In the genomic region with DNA sequence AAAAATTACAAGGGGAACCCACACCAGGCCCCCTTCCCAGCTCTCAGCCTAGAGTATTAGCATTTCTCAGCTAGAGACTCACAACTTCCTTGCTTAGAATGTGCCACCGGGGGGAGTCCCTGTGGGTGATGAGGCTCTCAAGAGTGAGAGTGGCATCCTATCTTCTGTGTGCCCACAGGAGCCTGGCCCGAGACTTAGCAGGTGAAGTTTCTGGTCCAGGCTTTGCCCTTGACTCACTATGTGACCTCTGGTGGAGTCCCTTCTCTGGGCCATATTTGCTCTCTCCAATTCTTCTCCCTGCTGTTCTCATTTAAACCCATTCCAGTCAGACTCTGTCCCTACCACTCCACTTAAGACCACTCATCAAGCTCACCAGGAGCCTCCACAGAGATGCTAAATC, we compare ENCODE assay signal across 25 cellular contexts.
"Had no signal": no experiment of that assay in that cellular context is flagged by ENCODE, and none has a peak within 500 bp of the region (broad histone marks: within the 10 kb centered on the region; RNA-seq: fewer than 3 reads in every experiment).

No MANE protein-coding gene starts in this region.

- H3K27me3 ChIP-seq: breast epithelium, dorsolateral prefrontal cortex, esophagus squamous epithelium, gastroesophageal sphincter, neutrophil, pancreas, transverse colon had no signal

- H3K4me3 ChIP-seq: breast epithelium, dorsolateral prefrontal cortex, esophagus squamous epithelium, gastroesophageal sphincter, pancreas, transverse colon had no signal

- H3K9me3 Mint-ChIP-seq: activated B cell treated with CpG ODN at 0.5 μM for 24 hours; activated naive CD8-positive, alpha-beta T cell treated with anti-CD3 and anti-CD28 coated beads, Interleukin-2, amount 10 ng/mL, durations not matched to agents 7 days and 5 days; central memory CD8-positive, alpha-beta T cell; effector memory CD8-positive, alpha-beta T cell; memory B cell; nephron; stimulated activated memory B cell treated with anti-CD40 and anti-IgM and Interleukin-4, amounts not matched to agents 10 μg/mL and 1 μg/mL and 100 μg/mL, for 72 hours had no signal

- H3K36me3 ChIP-seq: breast epithelium had no signal

- H3K4me1 Mint-ChIP-seq: activated CD4-positive, alpha-beta T cell treated with anti-CD3 and anti-CD28 coated beads for 36 hours had no signal

- H3K4me3 Mint-ChIP-seq: activated B cell treated with CpG ODN at 0.5 μM for 24 hours; activated CD4-positive, alpha-beta T cell treated with anti-CD3 and anti-CD28 coated beads for 36 hours; activated naive CD8-positive, alpha-beta T cell treated with anti-CD3 and anti-CD28 coated beads, Interleukin-2, amount 10 ng/mL, durations not matched to agents 7 days and 5 days; central memory CD8-positive, alpha-beta T cell; effector memory CD8-positive, alpha-beta T cell; memory B cell; nephron; stimulated activated memory B cell treated with anti-CD40 and anti-IgM and Interleukin-4, amounts not matched to agents 10 μg/mL and 1 μg/mL and 100 μg/mL, for 72 hours had no signal

- H3K4me1 ChIP-seq: breast epithelium, esophagus squamous epithelium, gastroesophageal sphincter, pancreas, transverse colon had no signal

- H3K9me3 ChIP-seq: breast epithelium, esophagus squamous epithelium, gastroesophageal sphincter, neutrophil, pancreas, transverse colon had no signal

- H3K27me3 Mint-ChIP-seq: activated B cell treated with CpG ODN at 0.5 μM for 24 hours; activated CD4-positive, alpha-beta T cell treated with anti-CD3 and anti-CD28 coated beads for 36 hours; activated naive CD8-positive, alpha-beta T cell treated with anti-CD3 and anti-CD28 coated beads, Interleukin-2, amount 10 ng/mL, durations not matched to agents 7 days and 5 days; central memory CD8-positive, alpha-beta T cell; effector memory CD8-positive, alpha-beta T cell; memory B cell; stimulated activated memory B cell treated with anti-CD40 and anti-IgM and Interleukin-4, amounts not matched to agents 10 μg/mL and 1 μg/mL and 100 μg/mL, for 72 hours had no signal

- DNase-seq: activated B cell treated with CpG ODN at 0.5 μM for 24 hours; activated CD4-positive, alpha-beta T cell treated with anti-CD3 and anti-CD28 coated beads for 36 hours; activated CD4-positive, alpha-beta T cell treated with anti-CD3 and anti-CD28 coated beads, Interleukin-2, amount 50 U/mL, for 4 hours; activated effector memory CD4-positive, alpha-beta T cell treated with anti-CD3 and anti-CD28 coated beads, Interleukin-2, amount 50 U/mL, for 16 hours; activated naive CD8-positive, alpha-beta T cell treated with anti-CD3 and anti-CD28 coated beads, Interleukin-2, amount 10 ng/mL, durations not matched to agents 7 days and 5 days; amniotic stem cell; dorsolateral prefrontal cortex; effector memory CD8-positive, alpha-beta T cell; esophagus squamous epithelium; head of caudate nucleus; left ventricle myocardium superior; pancreas; small intestine; stimulated activated CD4-positive, alpha-beta T cell treated with anti-CD3 and anti-CD28 coated beads, Interleukin-2, amount 100 ng/mL, for 24 hours; T-helper 1 cell; T1000; transverse colon had no signal

- ATAC-seq: activated CD4-positive, alpha-beta T cell treated with anti-CD3 and anti-CD28 coated beads for 36 hours; effector memory CD8-positive, alpha-beta T cell; gastroesophageal sphincter; left ventricle myocardium superior; pancreas; sciatic nerve; stimulated activated memory B cell treated with anti-CD40 and anti-IgM and Interleukin-4, amounts not matched to agents 10 μg/mL and 1 μg/mL and 100 μg/mL, for 72 hours had no signal

- H3K27ac Mint-ChIP-seq: activated B cell treated with CpG ODN at 0.5 μM for 24 hours; activated CD4-positive, alpha-beta T cell treated with anti-CD3 and anti-CD28 coated beads for 36 hours; activated naive CD8-positive, alpha-beta T cell treated with anti-CD3 and anti-CD28 coated beads, Interleukin-2, amount 10 ng/mL, durations not matched to agents 7 days and 5 days; memory B cell; nephron; stimulated activated memory B cell treated with anti-CD40 and anti-IgM and Interleukin-4, amounts not matched to agents 10 μg/mL and 1 μg/mL and 100 μg/mL, for 72 hours had no signal

- H3K27ac ChIP-seq: breast epithelium, esophagus squamous epithelium, gastroesophageal sphincter, neutrophil, pancreas, transverse colon had no signal
